1 cellular context compared by ENCODE assay signal in genomic region chr6:47478233-47479155, GRCh38.
TF ChIP-seq lines count a peak whose summit lies in the region.

No MANE protein-coding gene starts in this region.

TF ChIP-seq in K562, 482 proteins besides CTCF, POLR2A, EP300 and RAD21 (continued from another document and continues in another):
- no peak for TF ChIP-seq PBX2 (CRISPR knock-in tag; IDR thresholded peaks at IDR 0.05; ENCODE audit: low read depth)
- TF ChIP-seq PBX2 (tag; conservative IDR thresholded peaks at IDR 0.05; ENCODE audit: low read depth): no peak
- TF ChIP-seq DDX20 (tag; IDR thresholded peaks at IDR 0.05; ENCODE audit: low read depth): no peak
- no peak for TF ChIP-seq PTTG1 (tag; IDR thresholded peaks at IDR 0.05; ENCODE audit: low read depth)
- peak; percentile 18; the same call in 1 of the 2 replicates for TF ChIP-seq ZNF316 (IDR thresholded peaks at IDR 0.05)
- TF ChIP-seq, protein P1, sequence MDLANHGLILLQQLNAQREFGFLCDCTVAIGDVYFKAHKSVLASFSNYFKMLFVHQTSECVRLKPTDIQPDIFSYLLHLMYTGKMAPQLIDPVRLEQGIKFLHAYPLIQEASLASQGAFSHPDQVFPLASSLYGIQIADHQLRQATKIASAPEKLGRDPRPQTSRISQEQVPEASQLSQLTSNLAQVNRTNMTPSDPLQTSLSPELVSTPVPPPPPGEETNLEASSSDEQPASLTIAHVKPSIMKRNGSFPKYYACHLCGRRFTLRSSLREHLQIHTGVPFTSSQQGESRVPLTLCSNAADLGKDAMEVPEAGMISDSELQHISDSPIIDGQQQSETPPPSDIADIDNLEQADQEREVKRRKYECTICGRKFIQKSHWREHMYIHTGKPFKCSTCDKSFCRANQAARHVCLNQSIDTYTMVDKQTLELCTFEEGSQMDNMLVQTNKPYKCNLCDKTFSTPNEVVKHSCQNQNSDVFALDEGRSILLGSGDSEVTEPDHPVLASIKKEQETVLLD (IDR thresholded peaks at IDR 0.05): peak; percentile 64
- peak; percentile 41; the same call in 1 of the 2 replicates for TF ChIP-seq GATAD2B (IDR thresholded peaks at IDR 0.05; ENCODE audit: borderline replicate concordance)
- no peak for TF ChIP-seq BRF1 (IDR thresholded peaks at IDR 0.05; ENCODE audit: borderline replicate concordance, extremely low read depth, insufficient read length)
- peak; percentile 29; the same call in 1 of the 2 replicates for TF ChIP-seq NCOR1 (IDR thresholded peaks at IDR 0.05)
- TF ChIP-seq HEY1 (CRISPR knock-in tag; IDR thresholded peaks at IDR 0.05; ENCODE audit: borderline replicate concordance): no peak
- TF ChIP-seq ARNT (IDR thresholded peaks at IDR 0.05): no peak; a peak in 1 of 4 replicates
- TF ChIP-seq SPI1 (IDR thresholded peaks at IDR 0.05; ENCODE audit: borderline replicate concordance, low read depth, low read length): peak; percentile 54; the same call in 1 of the 2 replicates
- TF ChIP-seq HCFC1 (IDR thresholded peaks at IDR 0.05; ENCODE audit: low read depth, low read length): no peak
- no peak for TF ChIP-seq ZKSCAN3 (CRISPR knock-in tag; IDR thresholded peaks at IDR 0.05)
- no peak for TF ChIP-seq C11orf30 (IDR thresholded peaks at IDR 0.05; ENCODE audit: low read depth)
- no peak for TF ChIP-seq IRF2 (CRISPR knock-in tag; IDR thresholded peaks at IDR 0.05)
- TF ChIP-seq, protein P2, sequence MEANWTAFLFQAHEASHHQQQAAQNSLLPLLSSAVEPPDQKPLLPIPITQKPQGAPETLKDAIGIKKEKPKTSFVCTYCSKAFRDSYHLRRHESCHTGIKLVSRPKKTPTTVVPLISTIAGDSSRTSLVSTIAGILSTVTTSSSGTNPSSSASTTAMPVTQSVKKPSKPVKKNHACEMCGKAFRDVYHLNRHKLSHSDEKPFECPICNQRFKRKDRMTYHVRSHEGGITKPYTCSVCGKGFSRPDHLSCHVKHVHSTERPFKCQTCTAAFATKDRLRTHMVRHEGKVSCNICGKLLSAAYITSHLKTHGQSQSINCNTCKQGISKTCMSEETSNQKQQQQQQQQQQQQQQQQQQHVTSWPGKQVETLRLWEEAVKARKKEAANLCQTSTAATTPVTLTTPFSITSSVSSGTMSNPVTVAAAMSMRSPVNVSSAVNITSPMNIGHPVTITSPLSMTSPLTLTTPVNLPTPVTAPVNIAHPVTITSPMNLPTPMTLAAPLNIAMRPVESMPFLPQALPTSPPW (CRISPR knock-in tag; IDR thresholded peaks at IDR 0.05): peak; percentile 88
- no peak for TF ChIP-seq STAG1 (CRISPR knock-in tag; IDR thresholded peaks at IDR 0.05; ENCODE audit: borderline replicate concordance)
- TF ChIP-seq ZNF24 (IDR thresholded peaks at IDR 0.05): no peak
- no peak for TF ChIP-seq ZNF239 (CRISPR knock-in tag; IDR thresholded peaks at IDR 0.05)
- no peak for TF ChIP-seq THRA (IDR thresholded peaks at IDR 0.05)
- TF ChIP-seq, protein P3, sequence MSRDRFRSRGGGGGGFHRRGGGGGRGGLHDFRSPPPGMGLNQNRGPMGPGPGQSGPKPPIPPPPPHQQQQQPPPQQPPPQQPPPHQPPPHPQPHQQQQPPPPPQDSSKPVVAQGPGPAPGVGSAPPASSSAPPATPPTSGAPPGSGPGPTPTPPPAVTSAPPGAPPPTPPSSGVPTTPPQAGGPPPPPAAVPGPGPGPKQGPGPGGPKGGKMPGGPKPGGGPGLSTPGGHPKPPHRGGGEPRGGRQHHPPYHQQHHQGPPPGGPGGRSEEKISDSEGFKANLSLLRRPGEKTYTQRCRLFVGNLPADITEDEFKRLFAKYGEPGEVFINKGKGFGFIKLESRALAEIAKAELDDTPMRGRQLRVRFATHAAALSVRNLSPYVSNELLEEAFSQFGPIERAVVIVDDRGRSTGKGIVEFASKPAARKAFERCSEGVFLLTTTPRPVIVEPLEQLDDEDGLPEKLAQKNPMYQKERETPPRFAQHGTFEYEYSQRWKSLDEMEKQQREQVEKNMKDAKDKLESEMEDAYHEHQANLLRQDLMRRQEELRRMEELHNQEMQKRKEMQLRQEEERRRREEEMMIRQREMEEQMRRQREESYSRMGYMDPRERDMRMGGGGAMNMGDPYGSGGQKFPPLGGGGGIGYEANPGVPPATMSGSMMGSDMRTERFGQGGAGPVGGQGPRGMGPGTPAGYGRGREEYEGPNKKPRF (IDR thresholded peaks at IDR 0.05; ENCODE audit: low read depth, low read length): no peak
- no peak for TF ChIP-seq ZBTB26 (CRISPR knock-in tag; IDR thresholded peaks at IDR 0.05)
- TF ChIP-seq, protein P4, sequence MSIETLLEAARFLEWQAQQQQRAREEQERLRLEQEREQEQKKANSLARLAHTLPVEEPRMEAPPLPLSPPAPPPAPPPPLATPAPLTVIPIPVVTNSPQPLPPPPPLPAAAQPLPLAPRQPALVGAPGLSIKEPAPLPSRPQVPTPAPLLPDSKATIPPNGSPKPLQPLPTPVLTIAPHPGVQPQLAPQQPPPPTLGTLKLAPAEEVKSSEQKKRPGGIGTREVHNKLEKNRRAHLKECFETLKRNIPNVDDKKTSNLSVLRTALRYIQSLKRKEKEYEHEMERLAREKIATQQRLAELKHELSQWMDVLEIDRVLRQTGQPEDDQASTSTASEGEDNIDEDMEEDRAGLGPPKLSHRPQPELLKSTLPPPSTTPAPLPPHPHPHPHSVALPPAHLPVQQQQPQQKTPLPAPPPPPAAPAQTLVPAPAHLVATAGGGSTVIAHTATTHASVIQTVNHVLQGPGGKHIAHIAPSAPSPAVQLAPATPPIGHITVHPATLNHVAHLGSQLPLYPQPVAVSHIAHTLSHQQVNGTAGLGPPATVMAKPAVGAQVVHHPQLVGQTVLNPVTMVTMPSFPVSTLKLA (conservative IDR thresholded peaks at IDR 0.05): peak; percentile 52 to 72; a peak in 2 of 4 replicates
- no peak for TF ChIP-seq PHB2 (IDR thresholded peaks at IDR 0.05; ENCODE audit: low read depth)
- no peak for TF ChIP-seq TCFL5 (CRISPR knock-in tag; conservative IDR thresholded peaks at IDR 0.05)
- TF ChIP-seq, protein P5, sequence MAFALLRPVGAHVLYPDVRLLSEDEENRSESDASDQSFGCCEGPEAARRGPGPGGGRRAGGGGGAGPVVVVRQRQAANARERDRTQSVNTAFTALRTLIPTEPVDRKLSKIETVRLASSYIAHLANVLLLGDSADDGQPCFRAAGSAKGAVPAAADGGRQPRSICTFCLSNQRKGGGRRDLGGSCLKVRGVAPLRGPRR (CRISPR knock-in tag; IDR thresholded peaks at IDR 0.05): no peak
- no peak for TF ChIP-seq PTRF (tag; IDR thresholded peaks at IDR 0.05)
- TF ChIP-seq ZNF764 (CRISPR knock-in tag; IDR thresholded peaks at IDR 0.05; ENCODE audit: low read depth): no peak
- TF ChIP-seq SMAD2 (IDR thresholded peaks at IDR 0.05; ENCODE audit: low read depth, low read length): no peak
- TF ChIP-seq NFYB (IDR thresholded peaks at IDR 0.05; ENCODE audit: extremely low read depth, insufficient read length): no peak
- TF ChIP-seq CBX3 (IDR thresholded peaks at IDR 0.05; ENCODE audit: borderline replicate concordance in 1 of 2, low read length in 2 of 2): no peak
- TF ChIP-seq, protein P6, sequence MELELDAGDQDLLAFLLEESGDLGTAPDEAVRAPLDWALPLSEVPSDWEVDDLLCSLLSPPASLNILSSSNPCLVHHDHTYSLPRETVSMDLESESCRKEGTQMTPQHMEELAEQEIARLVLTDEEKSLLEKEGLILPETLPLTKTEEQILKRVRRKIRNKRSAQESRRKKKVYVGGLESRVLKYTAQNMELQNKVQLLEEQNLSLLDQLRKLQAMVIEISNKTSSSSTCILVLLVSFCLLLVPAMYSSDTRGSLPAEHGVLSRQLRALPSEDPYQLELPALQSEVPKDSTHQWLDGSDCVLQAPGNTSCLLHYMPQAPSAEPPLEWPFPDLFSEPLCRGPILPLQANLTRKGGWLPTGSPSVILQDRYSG (tag; conservative IDR thresholded peaks at IDR 0.05; ENCODE audit: low read depth): no peak
- TF ChIP-seq, protein P7, sequence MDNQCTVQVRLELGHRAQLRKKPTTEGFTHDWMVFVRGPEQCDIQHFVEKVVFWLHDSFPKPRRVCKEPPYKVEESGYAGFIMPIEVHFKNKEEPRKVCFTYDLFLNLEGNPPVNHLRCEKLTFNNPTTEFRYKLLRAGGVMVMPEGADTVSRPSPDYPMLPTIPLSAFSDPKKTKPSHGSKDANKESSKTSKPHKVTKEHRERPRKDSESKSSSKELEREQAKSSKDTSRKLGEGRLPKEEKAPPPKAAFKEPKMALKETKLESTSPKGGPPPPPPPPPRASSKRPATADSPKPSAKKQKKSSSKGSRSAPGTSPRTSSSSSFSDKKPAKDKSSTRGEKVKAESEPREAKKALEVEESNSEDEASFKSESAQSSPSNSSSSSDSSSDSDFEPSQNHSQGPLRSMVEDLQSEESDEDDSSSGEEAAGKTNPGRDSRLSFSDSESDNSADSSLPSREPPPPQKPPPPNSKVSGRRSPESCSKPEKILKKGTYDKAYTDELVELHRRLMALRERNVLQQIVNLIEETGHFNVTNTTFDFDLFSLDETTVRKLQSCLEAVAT (IDR thresholded peaks at IDR 0.05): peak; percentile 19 to 77; a peak in 2 of 4 replicates
- TF ChIP-seq ZNF449 (CRISPR knock-in tag; IDR thresholded peaks at IDR 0.05): no peak
- TF ChIP-seq MCM3 (IDR thresholded peaks at IDR 0.05): no peak
- TF ChIP-seq BMI1 (IDR thresholded peaks at IDR 0.05; ENCODE audit: low read length): no peak
- peak; percentile 26 to 66; a peak in 2 of 4 replicates for TF ChIP-seq SIN3A (IDR thresholded peaks at IDR 0.05; ENCODE audit: borderline replicate concordance in 2 of 2, control insufficient read depth in 1 of 2, low read depth in 2 of 2, low read length in 2 of 2)
- no peak for TF ChIP-seq MXD1 (CRISPR knock-in tag; IDR thresholded peaks at IDR 0.05; ENCODE audit: borderline replicate concordance, poor library complexity, severe bottlenecking)
- TF ChIP-seq CXXC5 (CRISPR knock-in tag; IDR thresholded peaks at IDR 0.05): no peak
- TF ChIP-seq, protein P8, sequence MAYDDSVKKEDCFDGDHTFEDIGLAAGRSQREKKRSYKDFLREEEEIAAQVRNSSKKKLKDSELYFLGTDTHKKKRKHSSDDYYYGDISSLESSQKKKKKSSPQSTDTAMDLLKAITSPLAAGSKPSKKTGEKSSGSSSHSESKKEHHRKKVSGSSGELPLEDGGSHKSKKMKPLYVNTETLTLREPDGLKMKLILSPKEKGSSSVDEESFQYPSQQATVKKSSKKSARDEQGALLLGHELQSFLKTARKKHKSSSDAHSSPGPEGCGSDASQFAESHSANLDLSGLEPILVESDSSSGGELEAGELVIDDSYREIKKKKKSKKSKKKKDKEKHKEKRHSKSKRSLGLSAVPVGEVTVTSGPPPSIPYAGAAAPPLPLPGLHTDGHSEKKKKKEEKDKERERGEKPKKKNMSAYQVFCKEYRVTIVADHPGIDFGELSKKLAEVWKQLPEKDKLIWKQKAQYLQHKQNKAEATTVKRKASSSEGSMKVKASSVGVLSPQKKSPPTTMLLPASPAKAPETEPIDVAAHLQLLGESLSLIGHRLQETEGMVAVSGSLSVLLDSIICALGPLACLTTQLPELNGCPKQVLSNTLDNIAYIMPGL (CRISPR knock-in tag; IDR thresholded peaks at IDR 0.05): no peak
- TF ChIP-seq GTF2E2 (tag; IDR thresholded peaks at IDR 0.05): no peak
- TF ChIP-seq RFX5 (IDR thresholded peaks at IDR 0.05; ENCODE audit: low read depth, low read length): no peak
- TF ChIP-seq SAFB2 (IDR thresholded peaks at IDR 0.05; ENCODE audit: borderline replicate concordance, low read depth, low read length, severe bottlenecking): no peak
- no peak for TF ChIP-seq ZKSCAN1 (IDR thresholded peaks at IDR 0.05; ENCODE audit: low read depth, low read length)
- no peak for TF ChIP-seq ZNF12 (CRISPR knock-in tag; IDR thresholded peaks at IDR 0.05)
- no peak for TF ChIP-seq NFXL1 (CRISPR knock-in tag; IDR thresholded peaks at IDR 0.05)
